In genomic region chr16:69613283-69614154, GRCh38 we compare ENCODE assay signal across 8 cellular contexts. TPM values are rescaled to one million over a fixed set of nuclear protein-coding genes. Genes with fewer than 3 reads are reported as not detected.
DNase-seq lines count a peak whose midpoint lies in the region; ATAC-seq and TF ChIP-seq lines count a peak whose summit lies in the region.

No MANE protein-coding gene starts in this region.

- H3K27ac ChIP-seq in CD4-positive, alpha-beta T cell (ENCODE audit: low read depth, low read length): no peak overlapping the region

- CTCF ChIA-PET in CD4-positive, alpha-beta T cell (lab: Charles Lee): interaction anchor here (1.2 kb wide), 1 partner anchor 13 kb away, joined by 3 read pairs; no protein-coding TSS in a partner anchor

- H3K27me3 ChIP-seq in CD4-positive, alpha-beta T cell (ENCODE audit: control insufficient read depth, insufficient read depth, low read length): no peaks in the 10 kb centered on the region

- no peak for TF ChIP-seq CTCF in CD4-positive, alpha-beta T cell (IDR thresholded peaks at IDR 0.05)

- POLR2A ChIA-PET in CD4-positive, alpha-beta T cell (lab: Charles Lee): no interaction called here

- H3K4me1 Mint-ChIP-seq in CD4-positive, alpha-beta T cell (ENCODE audit: low read depth): peaks cover 64% of the 10 kb centered on the region
- H3K4me1 Mint-ChIP-seq in activated naive CD8-positive, alpha-beta T cell treated with anti-CD3 and anti-CD28 coated beads for 36 hours: peaks cover 41% of the 10 kb centered on the region

- no peaks in the 10 kb centered on the region for H3K27me3 Mint-ChIP-seq in CD4-positive, alpha-beta T cell
- H3K27me3 Mint-ChIP-seq in activated naive CD8-positive, alpha-beta T cell treated with anti-CD3 and anti-CD28 coated beads for 36 hours: no peaks in the 10 kb centered on the region

- no peak for ATAC-seq in CD4-positive, alpha-beta T cell (ENCODE audit: poor library complexity)
- ATAC-seq in GM21825 (IDR thresholded peaks at IDR 0.05; ENCODE audit: unreplicated experiment): peak; percentile 54
- peak; percentile 51 for ATAC-seq in left lobe of liver

- no peaks in the 10 kb centered on the region for H3K9me3 Mint-ChIP-seq in CD4-positive, alpha-beta T cell
- no peaks in the 10 kb centered on the region for H3K9me3 Mint-ChIP-seq in activated naive CD8-positive, alpha-beta T cell treated with anti-CD3 and anti-CD28 coated beads for 36 hours

- DNase-seq in CD4-positive, alpha-beta T cell: no peak
- no peak for DNase-seq in activated naive CD8-positive, alpha-beta T cell treated with anti-CD3 and anti-CD28 coated beads for 36 hours
- no peak for DNase-seq in left lobe of liver (ENCODE audit: low spot score)
- no peak for DNase-seq in EL
- DNase-seq in stimulated activated CD4-positive, alpha-beta T cell treated with anti-CD3 and anti-CD28 coated beads, Interleukin-2, amount 100 ng/mL, for 24 hours: no peak
- no peak for DNase-seq in DMS114 treated with DMSO at 0.1 percent for 48 hours (lab: John Stamatoyannopoulos, UW; ENCODE audit: unreplicated experiment)
- DNase-seq in NCI-H345 treated with DMSO at 0.1 percent for 48 hours (lab: John Stamatoyannopoulos, UW; ENCODE audit: unreplicated experiment): no peak

- H3K9me3 ChIP-seq in CD4-positive, alpha-beta T cell (ENCODE audit: control insufficient read depth, low read length): no peaks in the 10 kb centered on the region

- H3K4me3 Mint-ChIP-seq in CD4-positive, alpha-beta T cell: no peak overlapping the region
- no peak overlapping the region for H3K4me3 Mint-ChIP-seq in activated naive CD8-positive, alpha-beta T cell treated with anti-CD3 and anti-CD28 coated beads for 36 hours

- intact Hi-C loops in CD4-positive, alpha-beta T cell (cut with DNase I, micrococcal nuclease): no loop called here

- H3K27ac Mint-ChIP-seq in CD4-positive, alpha-beta T cell: peak overlapping the region; percentile 34
- peak overlapping the region; percentile 34 for H3K27ac Mint-ChIP-seq in activated naive CD8-positive, alpha-beta T cell treated with anti-CD3 and anti-CD28 coated beads for 36 hours

- H3K36me3 Mint-ChIP-seq in CD4-positive, alpha-beta T cell (ENCODE audit: low read depth): peaks cover 13% of the 10 kb centered on the region
- peaks cover 22% of the 10 kb centered on the region for H3K36me3 Mint-ChIP-seq in activated naive CD8-positive, alpha-beta T cell treated with anti-CD3 and anti-CD28 coated beads for 36 hours

RNA-seq across cellular contexts. Expression of gene NFAT5, which starts 47.8 kb away (rescaled TPM):
- total RNA-seq in CD4-positive, alpha-beta T cell: 10 to 100 TPM; 19.5 to 21.2 TPM
- total RNA-seq in activated naive CD8-positive, alpha-beta T cell treated with anti-CD3 and anti-CD28 coated beads for 36 hours: 10 to 100 TPM; 26.1 to 26.3 TPM
- total RNA-seq in left lobe of liver: 10.0 TPM
